9 cellular contexts compared by ENCODE assay signal in genomic region chr2:221569342-221570278, GRCh38. TPM values are rescaled to one million over a fixed set of nuclear protein-coding genes. Genes with fewer than 3 reads are reported as not detected.
A peak's percentile ranks its signal among the peaks of the same experiment; 100 is the strongest.
DNase-seq lines count a peak whose midpoint lies in the region; ATAC-seq and TF ChIP-seq lines count a peak whose summit lies in the region.
"Had no signal": no experiment of that assay in that cellular context is flagged by ENCODE, and none has a peak within 500 bp of the region (broad histone marks: within the 10 kb centered on the region; RNA-seq: fewer than 3 reads in every experiment).

No MANE protein-coding gene starts in this region.

- ATAC-seq in HG03135 (IDR thresholded peaks at IDR 0.05; ENCODE audit: unreplicated experiment): no peak

- H3K36me3 ChIP-seq in rectal smooth muscle tissue (ENCODE audit: control insufficient read depth, insufficient read depth, low read length): no peaks in the 10 kb centered on the region
- H3K36me3 ChIP-seq in OCI-LY7 (ENCODE audit: insufficient read depth, low read length): no peaks in the 10 kb centered on the region
- H3K36me3 ChIP-seq: neutrophil had no signal

- no peaks in the 10 kb centered on the region for H3K9me3 ChIP-seq in OCI-LY7 (ENCODE audit: low read length)
- H3K9me3 ChIP-seq: neutrophil had no signal

- TF ChIP-seq CTCF in foreskin fibroblast (IDR thresholded peaks at IDR 0.05; ENCODE audit: low read depth, low read length): no peak
- no peak for TF ChIP-seq CTCF in OCI-LY7 (conservative IDR thresholded peaks at IDR 0.05; ENCODE audit: low read length)

- no TSS peak for BruUV-seq in OCI-LY7 (replicated peaks; lab: Mats Ljungman, UMichigan)

- intact Hi-C loops in OCI-LY7 (cut with micrococcal nuclease; ENCODE audit: unreplicated experiment): loop anchor here (5.0 to 10.0 kb wide), 2 partner anchors 175 to 367 kb away; no protein-coding TSS in a partner anchor

- H3K79me2 ChIP-seq in OCI-LY7 (ENCODE audit: insufficient read depth, low read depth, low read length): no peaks in the 10 kb centered on the region

- no peak overlapping the region for H3K27ac ChIP-seq in rectal smooth muscle tissue (ENCODE audit: low read depth, low read length)
- no peak overlapping the region for H3K27ac ChIP-seq in OCI-LY7 (ENCODE audit: low read depth, low read length, poor library complexity, severe bottlenecking)
- H3K27ac ChIP-seq: neutrophil had no signal

- no peaks in the 10 kb centered on the region for H4K20me1 ChIP-seq in OCI-LY7 (ENCODE audit: insufficient read depth, low read length)

- DNase-seq in ELF-1 (ENCODE audit: low read depth, low spot score) (peak; percentile 16), NCI-H526 (lab: John Stamatoyannopoulos, UW) (peak; percentile 20 to 64), foreskin fibroblast (no peak), COR-L47 (lab: John Stamatoyannopoulos, UW) (no peak), OCI-LY7 (ENCODE audit: low spot score) (no peak)
- no peak for DNase-seq in activated CD4-positive, CD25-positive, alpha-beta regulatory T cell treated with anti-CD3 and anti-CD28 coated beads, Interleukin-2, amount 50 U/mL, for 72 hours

- H3K4me2 ChIP-seq in OCI-LY7 (ENCODE audit: low read length): no peak overlapping the region

- POLR2A ChIA-PET in OCI-LY7 (lab: Charles Lee): no interaction called here

- CTCF ChIA-PET in OCI-LY7 (lab: Charles Lee; ENCODE audit: unreplicated experiment): no interaction called here

- H2AFZ ChIP-seq in OCI-LY7 (ENCODE audit: low read length): no peak overlapping the region

- H3K4me1 ChIP-seq in rectal smooth muscle tissue (ENCODE audit: control insufficient read depth, insufficient read depth, low read length) (peaks cover 4% of the 10 kb centered on the region), OCI-LY7 (ENCODE audit: insufficient read depth, low read length, poor library complexity, severe bottlenecking) (peaks cover 11% of the 10 kb centered on the region)

- H3K9me2 ChIP-seq in OCI-LY7 (ENCODE audit: insufficient read depth, low read length): no peaks in the 10 kb centered on the region

- H3K4me3 ChIP-seq in foreskin fibroblast (ENCODE audit: low read depth in 1 of 2, low read length in 2 of 2): peak overlapping the region; percentile 85 to 87
- H3K4me3 ChIP-seq in rectal smooth muscle tissue (ENCODE audit: low read length): peak overlapping the region; percentile 96
- H3K4me3 ChIP-seq in OCI-LY7 (ENCODE audit: low read depth, low read length, poor library complexity, severe bottlenecking): no peak overlapping the region

- H3K27me3 ChIP-seq in rectal smooth muscle tissue (ENCODE audit: control insufficient read depth, insufficient read depth, low read length): peaks cover 5% of the 10 kb centered on the region

- no peak overlapping the region for H3K9ac ChIP-seq in rectal smooth muscle tissue (ENCODE audit: low read length)

RNA-seq across cellular contexts. Expression of gene EPHA4, which starts 2.5 kb away (rescaled TPM):
- total RNA-seq in OCI-LY7 (2014; rRNA removed; shearing (Covaris generic)): not detected in 2 replicates
- total RNA-seq in OCI-LY7 (2022): 0.23 TPM in 1 of 2 replicates, not detected in the other

Comparison
In these comparisons a context has a peak if more than half of its experiments do, and no peak if none do; other contexts are left out.
1. DNase-seq: peak in ELF-1 (single experiment) and NCI-H526 (2 of 2); none in foreskin fibroblast (0 of 2), activated CD4-positive, CD25-positive, alpha-beta regulatory T cell treated with anti-CD3 and anti-CD28 coated beads, Interleukin-2, amount 50 U/mL, for 72 hours (single experiment), COR-L47 (single experiment) and OCI-LY7 (single experiment).